ENCODE assay signal across 33 cellular contexts in genomic region chr13:106129993-106130392, GRCh38.
"Had no signal": no experiment of that assay in that cellular context is flagged by ENCODE, and none has a peak within 500 bp of the region (broad histone marks: within the 10 kb centered on the region; RNA-seq: fewer than 3 reads in every experiment).

No MANE protein-coding gene starts in this region.

- H3K27ac ChIP-seq: ascending aorta, breast epithelium, cardiac muscle cell, dorsolateral prefrontal cortex, esophagus muscularis mucosa, foreskin keratinocyte, gastrocnemius medialis, heart left ventricle had no signal

- DNase-seq: activated CD4-positive, alpha-beta memory T cell treated with anti-CD3 and anti-CD28 coated beads, Interleukin-2, amount 10 ng/mL, durations not matched to agents 7 days and 5 days; activated CD4-positive, alpha-beta T cell treated with anti-CD3 and anti-CD28 coated beads for 1 hour; activated CD4-positive, alpha-beta T cell treated with anti-CD3 and anti-CD28 coated beads for 4 hours; activated CD4-positive, alpha-beta T cell treated with anti-CD3 and anti-CD28 coated beads, Interleukin-2, amount 10 ng/mL, durations not matched to agents 7 days and 5 days; activated CD4-positive, alpha-beta T cell treated with anti-CD3 and anti-CD28 coated beads, Interleukin-2, amount 50 U/mL, for 4 hours; activated CD4-positive, CD25-positive, alpha-beta regulatory T cell; activated CD8-positive, alpha-beta memory T cell treated with anti-CD3 and anti-CD28 coated beads, Interleukin-2, amount 50 U/mL, for 48 hours; activated gamma-delta T cell; activated naive CD4-positive, alpha-beta T cell; activated naive CD4-positive, alpha-beta T cell treated with anti-CD3 and anti-CD28 coated beads, Interleukin-2, amount 10 ng/mL, durations not matched to agents 7 days and 5 days; activated naive CD8-positive, alpha-beta T cell treated with anti-CD3 and anti-CD28 coated beads, Interleukin-2, amount 10 ng/mL, durations not matched to agents 7 days and 5 days; activated T-cell treated with anti-CD3 and anti-CD28 coated beads for 4 hours; activated T-cell treated with anti-CD3 and anti-CD28 coated beads, Interleukin-2, amount 50 U/mL, for 24 hours; activated T-cell treated with anti-CD3 and anti-CD28 coated beads, Interleukin-2, amount 50 U/mL, for 72 hours; central memory CD4-positive, alpha-beta T cell; cerebellar nuclear complex; colonic mucosa; dorsolateral prefrontal cortex; effector memory CD4-positive, alpha-beta T cell; endodermal cell; erythroblast; foreskin keratinocyte; gastrocnemius medialis; glutamatergic neuron; heart left ventricle; T-helper 1 cell; T-helper 17 cell; T1000 had no signal

- ATAC-seq: activated naive CD4-positive, alpha-beta T cell treated with anti-CD3 and anti-CD28 coated beads, Interleukin-2, amount 50 U/mL, for 72 hours; activated T-cell treated with anti-CD3 and anti-CD28 coated beads, Interleukin-2, amount 50 U/mL, for 72 hours; foreskin keratinocyte; gastrocnemius medialis; heart left ventricle; T-helper 17 cell had no signal
